Comparison of ENCODE assay signal across 18 cellular contexts in the genomic region with DNA sequence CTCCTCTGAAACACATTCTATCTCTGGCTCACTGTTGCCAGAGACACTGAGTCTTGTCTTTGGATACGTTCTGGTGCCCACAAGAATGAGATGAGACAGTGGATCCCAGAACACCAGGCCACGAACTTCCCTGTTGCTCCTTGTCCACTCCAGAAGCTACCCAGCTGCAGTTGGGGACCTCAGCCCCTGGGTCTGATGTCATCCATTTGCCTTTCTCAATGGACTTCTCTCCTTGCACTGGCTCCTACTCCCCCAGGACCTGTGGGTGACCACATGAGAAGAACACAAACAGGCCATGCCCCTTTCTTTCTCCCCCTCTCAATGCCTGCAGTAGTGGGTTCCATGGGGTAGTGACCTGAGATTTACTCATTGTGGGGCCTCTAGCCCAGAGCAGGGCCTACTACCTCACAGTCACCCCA. TPM values are rescaled to one million over a fixed set of nuclear protein-coding genes. Genes with fewer than 3 reads are reported as not detected.
A peak's percentile ranks its signal among the peaks of the same experiment; 100 is the strongest.
DNase-seq lines count a peak whose midpoint lies in the region; ATAC-seq and TF ChIP-seq lines count a peak whose summit lies in the region.
"Had no signal": no experiment of that assay in that cellular context is flagged by ENCODE, and none has a peak within 500 bp of the region (broad histone marks: within the 10 kb centered on the region; RNA-seq: fewer than 3 reads in every experiment).

No MANE protein-coding gene starts in this region.

- H3K36me3 Mint-ChIP-seq in chondrocyte (ENCODE audit: low read depth) = no peaks in the 10 kb centered on the region
- no peaks in the 10 kb centered on the region for H3K36me3 Mint-ChIP-seq in natural killer cell treated with Interleukin-12 subunit alpha and Interleukin-12 subunit beta and Interleukin-15 and Interleukin-18, amount 100 ng/mL, for 72 hours
- H3K36me3 Mint-ChIP-seq: CD8-positive, alpha-beta memory T cell had no signal

- ATAC-seq in Right ventricle myocardium superior (ENCODE audit: poor library complexity) = no peak
- ATAC-seq in left ventricle myocardium superior = no peak
- ATAC-seq in natural killer cell treated with Interleukin-12 subunit alpha and Interleukin-12 subunit beta and Interleukin-15 and Interleukin-18, amount 100 ng/mL, for 72 hours = peak in 1 of 2 donors; percentile 39
- ATAC-seq in HG03108 (IDR thresholded peaks at IDR 0.05; ENCODE audit: unreplicated experiment) = no peak
- no peak for ATAC-seq in HG03354 (IDR thresholded peaks at IDR 0.05; ENCODE audit: poor library complexity, severe bottlenecking, unreplicated experiment)
- ATAC-seq: HCT116, left lung had no signal

- no peak overlapping the region for H3K27ac Mint-ChIP-seq in chondrocyte (ENCODE audit: unreplicated experiment)
- no peak overlapping the region for H3K27ac Mint-ChIP-seq in natural killer cell treated with Interleukin-12 subunit alpha and Interleukin-12 subunit beta and Interleukin-15 and Interleukin-18, amount 100 ng/mL, for 72 hours
- H3K27ac Mint-ChIP-seq: CD8-positive, alpha-beta memory T cell had no signal

- H3K4me3 Mint-ChIP-seq in chondrocyte (ENCODE audit: unreplicated experiment) = no peak overlapping the region
- no peak overlapping the region for H3K4me3 Mint-ChIP-seq in natural killer cell treated with Interleukin-12 subunit alpha and Interleukin-12 subunit beta and Interleukin-15 and Interleukin-18, amount 100 ng/mL, for 72 hours
- H3K4me3 Mint-ChIP-seq: CD8-positive, alpha-beta memory T cell had no signal

- intact Hi-C loops in Right ventricle myocardium superior (cut with DNase I) = no loop called here
- intact Hi-C loops in left ventricle myocardium superior (cut with micrococcal nuclease) = no loop called here

- peak; percentile 23 for DNase-seq in Right ventricle myocardium superior
- DNase-seq in left ventricle myocardium superior = no peak
- DNase-seq in chondrocyte (ENCODE audit: low spot score) = peak; percentile 93
- peak; percentile 61 for DNase-seq in natural killer cell treated with Interleukin-12 subunit alpha and Interleukin-12 subunit beta and Interleukin-15 and Interleukin-18, amount 100 ng/mL, for 72 hours (ENCODE audit: low spot score)
- no peak for DNase-seq in AML-193 (lab: John Stamatoyannopoulos, UW)
- no peak for DNase-seq in activated CD4-positive, alpha-beta T cell treated with anti-CD3 and anti-CD28 coated beads, Interleukin-2, amount 50 U/mL, for 1 hour
- DNase-seq: activated CD4-positive, alpha-beta T cell treated with anti-CD3 and anti-CD28 coated beads for 1 hour; activated naive CD4-positive, alpha-beta T cell treated with Interleukin-2 at 50 U/mL for 16 hours; cerebellar nuclear complex; left lung; NCI-H187 treated with DMSO at 0.1 percent for 48 hours; NCI-H345; occipital lobe; stimulated activated CD4-positive, alpha-beta T cell treated with anti-CD3 and anti-CD28 coated beads, Interleukin-4, amount 100 ng/mL, for 1 hour had no signal

- H3K27me3 Mint-ChIP-seq in chondrocyte (ENCODE audit: low read depth) = no peaks in the 10 kb centered on the region
- H3K27me3 Mint-ChIP-seq in natural killer cell treated with Interleukin-12 subunit alpha and Interleukin-12 subunit beta and Interleukin-15 and Interleukin-18, amount 100 ng/mL, for 72 hours = no peaks in the 10 kb centered on the region
- H3K27me3 Mint-ChIP-seq: CD8-positive, alpha-beta memory T cell had no signal

- no peak for TF ChIP-seq CTCF in chondrocyte (IDR thresholded peaks at IDR 0.05)

- H3K9me3 Mint-ChIP-seq in chondrocyte (ENCODE audit: low read depth) = no peaks in the 10 kb centered on the region
- no peaks in the 10 kb centered on the region for H3K9me3 Mint-ChIP-seq in natural killer cell treated with Interleukin-12 subunit alpha and Interleukin-12 subunit beta and Interleukin-15 and Interleukin-18, amount 100 ng/mL, for 72 hours
- H3K9me3 Mint-ChIP-seq: CD8-positive, alpha-beta memory T cell had no signal

- no peaks in the 10 kb centered on the region for H3K4me1 Mint-ChIP-seq in chondrocyte (ENCODE audit: low read depth)
- no peaks in the 10 kb centered on the region for H3K4me1 Mint-ChIP-seq in natural killer cell treated with Interleukin-12 subunit alpha and Interleukin-12 subunit beta and Interleukin-15 and Interleukin-18, amount 100 ng/mL, for 72 hours (ENCODE audit: low read depth in 2 of 2)
- H3K4me1 Mint-ChIP-seq: CD8-positive, alpha-beta memory T cell had no signal

RNA-seq across cellular contexts. Expression of a gene that starts 5.9 kb away (rescaled TPM):
- 11.7 TPM for total RNA-seq in Right ventricle myocardium superior
- 12.2 TPM for total RNA-seq in left ventricle myocardium superior
- 52.1 to 67.7 TPM (median 58.9 TPM) in 3 replicates for total RNA-seq in chondrocyte
- total RNA-seq in natural killer cell treated with Interleukin-12 subunit alpha and Interleukin-12 subunit beta and Interleukin-15 and Interleukin-18, amount 100 ng/mL, for 72 hours = 10 to 100 TPM in 1 of 2 donors, 1 to 10 TPM in 1; 6.3 to 10.0 TPM

RNA-seq across cellular contexts. Expression of a gene that starts 59.3 kb away (rescaled TPM):
- total RNA-seq in Right ventricle myocardium superior = 9,391 TPM
- 4,234 TPM for total RNA-seq in left ventricle myocardium superior
- total RNA-seq in chondrocyte = 1,438 to 1,620 TPM (median 1,579 TPM) in 3 replicates
- 1,000 to 10,000 TPM; 1,591 to 3,879 TPM for total RNA-seq in natural killer cell treated with Interleukin-12 subunit alpha and Interleukin-12 subunit beta and Interleukin-15 and Interleukin-18, amount 100 ng/mL, for 72 hours

Comparison
In these comparisons a context has a peak if more than half of its experiments do, and no peak if none do; other contexts are left out.
1. DNase-seq: peak in Right ventricle myocardium superior (single experiment), chondrocyte (single experiment) and natural killer cell treated with Interleukin-12 subunit alpha and Interleukin-12 subunit beta and Interleukin-15 and Interleukin-18, amount 100 ng/mL, for 72 hours (single experiment); none in left ventricle myocardium superior (single experiment), AML-193 (0 of 2) and activated CD4-positive, alpha-beta T cell treated with anti-CD3 and anti-CD28 coated beads, Interleukin-2, amount 50 U/mL, for 1 hour (single experiment).